23 cellular contexts compared by ENCODE assay signal in genomic region chrX:39425124-39425806, GRCh38.
"Had no signal": no experiment of that assay in that cellular context is flagged by ENCODE, and none has a peak within 500 bp of the region (broad histone marks: within the 10 kb centered on the region; RNA-seq: fewer than 3 reads in every experiment).

No MANE protein-coding gene starts in this region.

- H3K27me3 ChIP-seq: ascending aorta, colonic mucosa, neutrophil, sigmoid colon, thyroid gland had no signal

- H3K36me3 ChIP-seq: ascending aorta, colonic mucosa, neutrophil, sigmoid colon, thyroid gland had no signal

- H3K36me3 Mint-ChIP-seq: natural killer cell; stimulated activated memory B cell treated with anti-CD40 and anti-IgM and Interleukin-4, amounts not matched to agents 10 μg/mL and 1 μg/mL and 100 μg/mL, for 72 hours had no signal

- H3K4me3 ChIP-seq: ascending aorta, colonic mucosa, lung, sigmoid colon, SK-N-MC, thyroid gland had no signal

- DNase-seq: activated CD4-positive, alpha-beta T cell treated with anti-CD3 and anti-CD28 coated beads, Interleukin-2, amount 50 U/mL, for 48 hours; activated CD4-positive, CD25-positive, alpha-beta regulatory T cell; activated CD8-positive, alpha-beta memory T cell treated with anti-CD3 and anti-CD28 coated beads, Interleukin-2, amount 50 U/mL, for 4 hours; activated effector memory CD4-positive, alpha-beta T cell treated with anti-CD3 and anti-CD28 coated beads, Interleukin-2, amount 50 U/mL, for 16 hours; colonic mucosa; endodermal cell; foreskin melanocyte; glutamatergic neuron; hypothalamus; kidney; natural killer cell; SHP77; sigmoid colon; stimulated activated CD4-positive, alpha-beta T cell treated with anti-CD3 and anti-CD28 coated beads, Interleukin-4, amount 100 ng/mL, for 24 hours; T1000; thyroid gland had no signal

- H3K27ac ChIP-seq: ascending aorta, colonic mucosa, neutrophil, sigmoid colon, SK-N-MC, thyroid gland had no signal

- H3K4me1 ChIP-seq: ascending aorta, colonic mucosa, thyroid gland had no signal

- ATAC-seq: left lobe of liver; natural killer cell; stimulated activated memory B cell treated with anti-CD40 and anti-IgM and Interleukin-4, amounts not matched to agents 10 μg/mL and 1 μg/mL and 100 μg/mL, for 72 hours had no signal

- H3K4me3 Mint-ChIP-seq: central memory CD8-positive, alpha-beta T cell; endodermal cell; natural killer cell; stimulated activated memory B cell treated with anti-CD40 and anti-IgM and Interleukin-4, amounts not matched to agents 10 μg/mL and 1 μg/mL and 100 μg/mL, for 72 hours had no signal

- H3K27ac Mint-ChIP-seq: endodermal cell; natural killer cell; stimulated activated memory B cell treated with anti-CD40 and anti-IgM and Interleukin-4, amounts not matched to agents 10 μg/mL and 1 μg/mL and 100 μg/mL, for 72 hours had no signal

- H3K9me3 ChIP-seq: ascending aorta, colonic mucosa, neutrophil, sigmoid colon, thyroid gland had no signal

- H3K9me3 Mint-ChIP-seq: central memory CD8-positive, alpha-beta T cell; natural killer cell; stimulated activated memory B cell treated with anti-CD40 and anti-IgM and Interleukin-4, amounts not matched to agents 10 μg/mL and 1 μg/mL and 100 μg/mL, for 72 hours had no signal

- H3K27me3 Mint-ChIP-seq: central memory CD8-positive, alpha-beta T cell; stimulated activated memory B cell treated with anti-CD40 and anti-IgM and Interleukin-4, amounts not matched to agents 10 μg/mL and 1 μg/mL and 100 μg/mL, for 72 hours had no signal

- H3K4me1 Mint-ChIP-seq: central memory CD8-positive, alpha-beta T cell; natural killer cell; stimulated activated memory B cell treated with anti-CD40 and anti-IgM and Interleukin-4, amounts not matched to agents 10 μg/mL and 1 μg/mL and 100 μg/mL, for 72 hours had no signal

- FAIRE-seq: kidney had no signal
